Comparison of ENCODE assay signal across 21 cellular contexts in the genomic region with DNA sequence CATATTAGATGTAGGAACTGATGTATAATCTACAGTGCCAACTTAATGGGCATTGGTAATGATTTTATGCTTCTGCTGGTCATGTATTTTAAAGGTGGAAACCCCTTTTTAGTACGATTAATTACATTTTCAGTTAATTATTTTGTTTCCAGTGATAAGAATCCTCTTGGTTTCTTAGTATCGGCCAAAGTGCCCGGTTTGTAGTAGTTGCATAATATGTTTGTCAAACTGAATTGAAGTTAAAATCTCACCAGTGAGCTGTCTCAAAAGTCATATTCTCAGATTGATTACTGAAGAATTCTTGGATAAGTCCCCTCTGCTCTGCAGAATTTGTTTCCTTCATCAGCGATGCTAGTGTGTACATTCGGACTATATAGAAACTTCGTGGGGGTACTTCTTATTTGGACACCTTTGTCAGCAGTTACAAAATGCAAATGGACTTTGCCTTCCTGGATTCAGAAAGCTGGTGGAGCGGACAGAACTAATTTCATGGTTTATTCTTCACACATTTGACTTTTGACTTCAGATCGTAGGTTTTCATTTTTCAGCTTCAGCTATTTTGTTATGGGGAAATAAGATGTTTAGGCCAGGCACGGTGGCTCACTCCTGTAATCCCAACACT.
"Had no signal": no experiment of that assay in that cellular context is flagged by ENCODE, and none has a peak within 500 bp of the region (broad histone marks: within the 10 kb centered on the region; RNA-seq: fewer than 3 reads in every experiment).

No MANE protein-coding gene starts in this region.

- H3K4me3 ChIP-seq: coronary artery, dorsolateral prefrontal cortex, esophagus squamous epithelium, gastrocnemius medialis, heart right ventricle, left ventricle myocardium inferior, lower lobe of right lung, mucosa of descending colon had no signal

- H3K27me3 ChIP-seq: dorsolateral prefrontal cortex, gastrocnemius medialis, heart right ventricle had no signal

- H3K27ac ChIP-seq: coronary artery, dorsolateral prefrontal cortex, esophagus squamous epithelium, gastrocnemius medialis, heart right ventricle, left ventricle myocardium inferior, lower lobe of right lung had no signal

- H3K4me1 ChIP-seq: gastrocnemius medialis, heart right ventricle, left ventricle myocardium inferior, lower lobe of right lung had no signal

- H3K36me3 ChIP-seq: esophagus squamous epithelium, heart right ventricle, lower lobe of right lung had no signal

- H3K36me3 Mint-ChIP-seq: mesothelial cell of epicardium, naive B cell had no signal

- DNase-seq: dermis blood vessel endothelial cell; dorsolateral prefrontal cortex; effector CD4-positive, alpha-beta T cell; effector memory CD4-positive, alpha-beta T cell; esophagus squamous epithelium; foreskin fibroblast; foreskin melanocyte; gastrocnemius medialis; glutamatergic neuron; head of caudate nucleus; heart right ventricle; hippocampal formation; left cardiac atrium; left ventricle myocardium inferior; lower lobe of right lung; mesenchymal stem cell; mucosa of descending colon; naive B cell had no signal

- H3K9me3 ChIP-seq: esophagus squamous epithelium, gastrocnemius medialis, mucosa of descending colon had no signal

- H3K4me1 Mint-ChIP-seq: mesothelial cell of epicardium, naive B cell had no signal

- ATAC-seq: esophagus mucosa, gastrocnemius medialis, heart right ventricle, left cardiac atrium, lower lobe of right lung, mucosa of descending colon had no signal

- H3K4me3 Mint-ChIP-seq: mesothelial cell of epicardium had no signal

- H3K27ac Mint-ChIP-seq: mesothelial cell of epicardium, naive B cell had no signal
